20 cellular contexts compared by ENCODE assay signal in the genomic region with DNA sequence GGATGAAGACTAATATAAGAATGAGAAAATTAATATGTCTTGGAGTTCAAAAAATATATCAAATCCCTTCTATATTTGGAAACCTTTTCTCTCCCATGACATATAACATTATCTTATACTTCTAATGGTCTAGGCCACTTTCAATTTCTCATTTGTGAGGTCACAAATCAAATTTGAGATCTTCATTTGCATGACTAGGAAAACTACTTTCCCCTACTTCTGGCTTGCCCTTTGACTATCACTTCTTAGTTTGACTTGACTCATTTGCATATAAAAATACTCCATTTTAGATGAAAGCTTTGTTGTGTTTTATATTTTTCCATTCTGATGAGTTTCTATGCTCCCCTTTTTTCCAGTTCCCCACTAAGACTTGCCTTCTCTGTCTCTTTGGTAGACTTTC.
DNase-seq lines count a peak whose midpoint lies in the region; ATAC-seq and TF ChIP-seq lines count a peak whose summit lies in the region.
"Had no signal": no experiment of that assay in that cellular context is flagged by ENCODE, and none has a peak within 500 bp of the region (broad histone marks: within the 10 kb centered on the region; RNA-seq: fewer than 3 reads in every experiment).

No MANE protein-coding gene starts in this region.

- no peaks in the 10 kb centered on the region for H3K4me1 ChIP-seq in left lung

- H3K27me3 ChIP-seq in left lung, result no peaks in the 10 kb centered on the region

- H3K4me1 Mint-ChIP-seq in activated naive CD4-positive, alpha-beta T cell treated with anti-CD3 and anti-CD28 coated beads, Interleukin-2, amount 50 U/mL, for 24 hours, result peaks cover 27% of the 10 kb centered on the region
- peaks cover 7% of the 10 kb centered on the region for H3K4me1 Mint-ChIP-seq in activated naive CD4-positive, alpha-beta T cell treated with anti-CD3 and anti-CD28 coated beads, Interleukin-2, amount 10 ng/mL, durations not matched to agents 7 days and 5 days
- H3K4me1 Mint-ChIP-seq in osteocyte (ENCODE audit: unreplicated experiment), result peaks cover 58% of the 10 kb centered on the region

- no peak for DNase-seq in activated CD4-positive, CD25-positive, alpha-beta regulatory T cell (lab: John Stamatoyannopoulos, UW)
- no peak for DNase-seq in activated naive CD4-positive, alpha-beta T cell treated with anti-CD3 and anti-CD28 coated beads, Interleukin-2, amount 10 ng/mL, durations not matched to agents 7 days and 5 days
- no peak for DNase-seq in osteocyte (ENCODE audit: extremely low spot score, unreplicated experiment)
- no peak for DNase-seq in SIG-M5 (lab: John Stamatoyannopoulos, UW)
- DNase-seq in left lung, result no peak
- DNase-seq: AML-193, DMS79, HFFc6, NCI-H1417, NCI-H187, NCI-H2227 treated with DMSO at 0.1 percent for 48 hours, NCI-H510A treated with DMSO at 0.1 percent for 48 hours, NCI-H774 had no signal

- H3K36me3 Mint-ChIP-seq in activated naive CD4-positive, alpha-beta T cell treated with anti-CD3 and anti-CD28 coated beads, Interleukin-2, amount 50 U/mL, for 24 hours, result peaks cover 2% of the 10 kb centered on the region
- H3K36me3 Mint-ChIP-seq in activated naive CD4-positive, alpha-beta T cell treated with anti-CD3 and anti-CD28 coated beads, Interleukin-2, amount 10 ng/mL, durations not matched to agents 7 days and 5 days, result no peaks in the 10 kb centered on the region
- peaks cover 2% of the 10 kb centered on the region for H3K36me3 Mint-ChIP-seq in osteocyte (ENCODE audit: unreplicated experiment)

- H3K27me3 Mint-ChIP-seq in activated naive CD4-positive, alpha-beta T cell treated with anti-CD3 and anti-CD28 coated beads, Interleukin-2, amount 50 U/mL, for 24 hours, result no peaks in the 10 kb centered on the region
- H3K27me3 Mint-ChIP-seq in activated naive CD4-positive, alpha-beta T cell treated with anti-CD3 and anti-CD28 coated beads, Interleukin-2, amount 10 ng/mL, durations not matched to agents 7 days and 5 days, result no peaks in the 10 kb centered on the region
- no peaks in the 10 kb centered on the region for H3K27me3 Mint-ChIP-seq in osteocyte (ENCODE audit: unreplicated experiment)

- H3K4me3 ChIP-seq in left lung, result no peak overlapping the region

- intact Hi-C loops in left lung (cut with DNase I), result no loop called here

- H3K4me3 Mint-ChIP-seq in activated naive CD4-positive, alpha-beta T cell treated with anti-CD3 and anti-CD28 coated beads, Interleukin-2, amount 50 U/mL, for 24 hours, result no peak overlapping the region
- H3K4me3 Mint-ChIP-seq in activated naive CD4-positive, alpha-beta T cell treated with anti-CD3 and anti-CD28 coated beads, Interleukin-2, amount 10 ng/mL, durations not matched to agents 7 days and 5 days, result no peak overlapping the region
- H3K4me3 Mint-ChIP-seq in osteocyte (ENCODE audit: unreplicated experiment), result no peak overlapping the region
- H3K4me3 Mint-ChIP-seq: HFFc6 had no signal

- no peak overlapping the region for H3K27ac ChIP-seq in left lung
- H3K27ac ChIP-seq: 22Rv1, C4-2B, HL-60 had no signal

- ATAC-seq in activated CD4-positive, CD25-positive, alpha-beta regulatory T cell treated with anti-CD3 and anti-CD28 coated beads, Interleukin-2, amount 50 U/mL, for 24 hours, result peak; percentile 13 to 53
- ATAC-seq in HG03469 (IDR thresholded peaks at IDR 0.05; ENCODE audit: unreplicated experiment) (no peak), left lung (no peak)
- ATAC-seq: Right ventricle myocardium inferior had no signal

- H3K36me3 ChIP-seq in left lung, result no peaks in the 10 kb centered on the region

- H3K9me3 ChIP-seq in left lung, result no peaks in the 10 kb centered on the region

- peak overlapping the region; percentile 60 for H3K27ac Mint-ChIP-seq in activated naive CD4-positive, alpha-beta T cell treated with anti-CD3 and anti-CD28 coated beads, Interleukin-2, amount 50 U/mL, for 24 hours
- no peak overlapping the region for H3K27ac Mint-ChIP-seq in activated naive CD4-positive, alpha-beta T cell treated with anti-CD3 and anti-CD28 coated beads, Interleukin-2, amount 10 ng/mL, durations not matched to agents 7 days and 5 days
- H3K27ac Mint-ChIP-seq in osteocyte (ENCODE audit: unreplicated experiment), result peak overlapping the region; percentile 76
- H3K27ac Mint-ChIP-seq: HFFc6 had no signal

- TF ChIP-seq CTCF in osteocyte (IDR thresholded peaks at IDR 0.05), result no peak
- TF ChIP-seq CTCF in left lung (IDR thresholded peaks at IDR 0.05), result no peak

- CTCF ChIA-PET in activated naive CD4-positive, alpha-beta T cell treated with anti-CD3 and anti-CD28 coated beads, Interleukin-2, amount 10 ng/mL, durations not matched to agents 7 days and 5 days (lab: Charles Lee), result no interaction called here

- peaks cover 8% of the 10 kb centered on the region for H3K9me3 Mint-ChIP-seq in activated naive CD4-positive, alpha-beta T cell treated with anti-CD3 and anti-CD28 coated beads, Interleukin-2, amount 50 U/mL, for 24 hours
- H3K9me3 Mint-ChIP-seq in activated naive CD4-positive, alpha-beta T cell treated with anti-CD3 and anti-CD28 coated beads, Interleukin-2, amount 10 ng/mL, durations not matched to agents 7 days and 5 days, result no peaks in the 10 kb centered on the region
- H3K9me3 Mint-ChIP-seq in osteocyte (ENCODE audit: unreplicated experiment), result no peaks in the 10 kb centered on the region
- H3K9me3 Mint-ChIP-seq: HFFc6 had no signal

Comparison
In these comparisons a context has a peak if more than half of its experiments do, and no peak if none do; other contexts are left out.
1. ATAC-seq: peak in activated CD4-positive, CD25-positive, alpha-beta regulatory T cell treated with anti-CD3 and anti-CD28 coated beads, Interleukin-2, amount 50 U/mL, for 24 hours (2 of 2); none in HG03469 (single experiment) and left lung (single experiment).